ENCODE assay signal across 8 cellular contexts in genomic region chr13:19845758-19846157, GRCh38. TPM values are rescaled to one million over a fixed set of nuclear protein-coding genes. Genes with fewer than 3 reads are reported as not detected.
DNase-seq lines count a peak whose midpoint lies in the region; ATAC-seq and TF ChIP-seq lines count a peak whose summit lies in the region.

No MANE protein-coding gene starts in this region.

- no peaks in the 10 kb centered on the region for H3K9me3 ChIP-seq in right cardiac atrium (ENCODE audit: control insufficient read depth, low read length)
- H3K9me3 ChIP-seq in right atrium auricular region, result no peaks in the 10 kb centered on the region
- H3K9me3 ChIP-seq in vagina, result no peaks in the 10 kb centered on the region

- intact Hi-C loops in right cardiac atrium (cut with DNase I) (no loop called here), vagina (cut with DNase I) (no loop called here)
- intact Hi-C loops in activated T-helper 1 cell treated with anti-CD3 and anti-CD28 coated beads, Interleukin-12 subunit alpha, Interleukin-12 subunit beta, Interleukin-2, Interleukin-4 antibody, amounts not matched to agents 30 ng/mL and 10 ng/mL and 1 ng/mL, durations not matched to agents 14 hours and 24 hours and 36 hours (cut with micrococcal nuclease), result no loop called here

- peaks cover 3% of the 10 kb centered on the region for H3K4me1 ChIP-seq in right cardiac atrium (ENCODE audit: control insufficient read depth, insufficient read depth, low read length)
- H3K4me1 ChIP-seq in right atrium auricular region, result peaks cover 0 to 10% of the 10 kb centered on the region in 2 donors
- H3K4me1 ChIP-seq in vagina, result peaks cover 17% of the 10 kb centered on the region

- WGBS in right cardiac atrium, result 43% methylated on average over 2 of the region's 2 CpGs

- no peak overlapping the region for H3K4me3 Mint-ChIP-seq in activated T-helper 1 cell treated with anti-CD3 and anti-CD28 coated beads, Interleukin-12 subunit alpha, Interleukin-12 subunit beta, Interleukin-2, Interleukin-4 antibody, amounts not matched to agents 30 ng/mL and 10 ng/mL and 1 ng/mL, durations not matched to agents 14 hours and 24 hours and 36 hours

- H3K4me1 Mint-ChIP-seq in activated T-helper 1 cell treated with anti-CD3 and anti-CD28 coated beads, Interleukin-12 subunit alpha, Interleukin-12 subunit beta, Interleukin-2, Interleukin-4 antibody, amounts not matched to agents 30 ng/mL and 10 ng/mL and 1 ng/mL, durations not matched to agents 14 hours and 24 hours and 36 hours (ENCODE audit: low read depth), result peaks cover 12% of the 10 kb centered on the region

- H3K36me3 ChIP-seq in right atrium auricular region (peaks cover 15% of the 10 kb centered on the region), vagina (peaks cover 0 to 16% of the 10 kb centered on the region in 2 donors)

- no peaks in the 10 kb centered on the region for H3K27me3 ChIP-seq in right cardiac atrium (ENCODE audit: control insufficient read depth, insufficient read depth)
- no peaks in the 10 kb centered on the region for H3K27me3 ChIP-seq in right atrium auricular region
- H3K27me3 ChIP-seq in vagina, result no peaks in the 10 kb centered on the region

- no peak for TF ChIP-seq POLR2A in vagina (IDR thresholded peaks at IDR 0.05)

- H3K27ac ChIP-seq in right cardiac atrium (ENCODE audit: low read length) (no peak overlapping the region), right atrium auricular region (peak overlapping the region in 1 of 2 donors; percentile 15), vagina (peak overlapping the region; percentile 45)

- TF ChIP-seq CTCF in right atrium auricular region (IDR thresholded peaks at IDR 0.05), result no peak
- TF ChIP-seq CTCF in vagina (IDR thresholded peaks at IDR 0.05), result no peak

- DNase-seq in right cardiac atrium (no peak), right atrium auricular region (ENCODE audit: low spot score) (no peak), islet precursor cell (peak; percentile 65), vagina (ENCODE audit: extremely low spot score in 2 of 2) (no peak), NCI-H2196 treated with DMSO at 0.1 percent for 48 hours (lab: John Stamatoyannopoulos, UW; ENCODE audit: unreplicated experiment) (no peak), SHP77 (lab: John Stamatoyannopoulos, UW) (no peak)
- no peak for DNase-seq in activated T-helper 1 cell treated with anti-CD3 and anti-CD28 coated beads, Interleukin-12 subunit alpha, Interleukin-12 subunit beta, Interleukin-2, Interleukin-4 antibody, amounts not matched to agents 30 ng/mL and 10 ng/mL and 1 ng/mL, durations not matched to agents 14 hours and 24 hours and 36 hours (ENCODE audit: low spot score)

- H3K27me3 Mint-ChIP-seq in activated T-helper 1 cell treated with anti-CD3 and anti-CD28 coated beads, Interleukin-12 subunit alpha, Interleukin-12 subunit beta, Interleukin-2, Interleukin-4 antibody, amounts not matched to agents 30 ng/mL and 10 ng/mL and 1 ng/mL, durations not matched to agents 14 hours and 24 hours and 36 hours (ENCODE audit: insufficient read depth), result no peaks in the 10 kb centered on the region

- peaks cover 16% of the 10 kb centered on the region for H3K36me3 Mint-ChIP-seq in activated T-helper 1 cell treated with anti-CD3 and anti-CD28 coated beads, Interleukin-12 subunit alpha, Interleukin-12 subunit beta, Interleukin-2, Interleukin-4 antibody, amounts not matched to agents 30 ng/mL and 10 ng/mL and 1 ng/mL, durations not matched to agents 14 hours and 24 hours and 36 hours (ENCODE audit: low read depth)

- ATAC-seq in right cardiac atrium (peak; percentile 55 to 75), GM18861 (IDR thresholded peaks at IDR 0.05; ENCODE audit: unreplicated experiment) (no peak)

- H3K9me3 Mint-ChIP-seq in activated T-helper 1 cell treated with anti-CD3 and anti-CD28 coated beads, Interleukin-12 subunit alpha, Interleukin-12 subunit beta, Interleukin-2, Interleukin-4 antibody, amounts not matched to agents 30 ng/mL and 10 ng/mL and 1 ng/mL, durations not matched to agents 14 hours and 24 hours and 36 hours, result no peaks in the 10 kb centered on the region

- no peak overlapping the region for H3K4me3 ChIP-seq in right cardiac atrium (ENCODE audit: low read length)
- no peak overlapping the region for H3K4me3 ChIP-seq in right atrium auricular region
- no peak overlapping the region for H3K4me3 ChIP-seq in vagina

- H3K27ac Mint-ChIP-seq in activated T-helper 1 cell treated with anti-CD3 and anti-CD28 coated beads, Interleukin-12 subunit alpha, Interleukin-12 subunit beta, Interleukin-2, Interleukin-4 antibody, amounts not matched to agents 30 ng/mL and 10 ng/mL and 1 ng/mL, durations not matched to agents 14 hours and 24 hours and 36 hours, result peak overlapping the region; percentile 6

RNA-seq across cellular contexts. Expression of gene ZMYM5, which starts 17.7 kb away (rescaled TPM):
- total RNA-seq in right cardiac atrium (10 to 100 TPM in 1 of 4 donors, 1 to 10 TPM in 3; 7.7 to 12.7 (median 8.5) TPM), right atrium auricular region (10 to 100 TPM in 1 of 2 donors, 1 to 10 TPM in 1; 6.4 to 10.3 TPM), vagina (20.9 TPM)
- polyA plus RNA-seq in right cardiac atrium, result 6.7 TPM
- 12.2 and 14.2 TPM in 2 replicates for total RNA-seq in activated T-helper 1 cell treated with anti-CD3 and anti-CD28 coated beads, Interleukin-12 subunit alpha, Interleukin-12 subunit beta, Interleukin-2, Interleukin-4 antibody, amounts not matched to agents 30 ng/mL and 10 ng/mL and 1 ng/mL, durations not matched to agents 14 hours and 24 hours and 36 hours
